ENCODE assay signal across 1 cellular context in genomic region chr20:36866681-36867485, GRCh38.
TF ChIP-seq lines count a peak whose summit lies in the region.

No MANE protein-coding gene starts in this region.

TF ChIP-seq in HEK293, 187 proteins besides CTCF, POLR2A, EP300 and RAD21 (continued from another document):
- TF ChIP-seq ATF2 (tag by site-specific recombination; IDR thresholded peaks at IDR 0.05; ENCODE audit: low read depth): no peak
- TF ChIP-seq OVOL3 (tag by site-specific recombination; IDR thresholded peaks at IDR 0.05): no peak
- peak; percentile 55 for TF ChIP-seq PRDM4 (tag by site-specific recombination; IDR thresholded peaks at IDR 0.05)
- TF ChIP-seq ZNF596 (tag by site-specific recombination; IDR thresholded peaks at IDR 0.05): 0 out of 2 replicates have a peak, but pooled peaks have one; percentile 27
- no peak for TF ChIP-seq REPIN1 (tag by site-specific recombination; IDR thresholded peaks at IDR 0.05; ENCODE audit: low read depth)
- no peak for TF ChIP-seq ZNF2 (tag by site-specific recombination; IDR thresholded peaks at IDR 0.05)
- TF ChIP-seq GLI2 (tag by site-specific recombination; IDR thresholded peaks at IDR 0.05; ENCODE audit: borderline replicate concordance, low read depth): no peak
